8 cellular contexts compared by ENCODE assay signal in genomic region chr15:72782993-72783562, GRCh38. TPM values are rescaled to one million over a fixed set of nuclear protein-coding genes. Genes with fewer than 3 reads are reported as not detected.
DNase-seq lines count a peak whose midpoint lies in the region; ATAC-seq and TF ChIP-seq lines count a peak whose summit lies in the region.

No MANE protein-coding gene starts in this region.

- peaks cover 12% of the 10 kb centered on the region for H3K4me1 ChIP-seq in A673 (ENCODE audit: insufficient read depth, low read length, poor library complexity, severe bottlenecking)
- peaks cover 25% of the 10 kb centered on the region for H3K4me1 ChIP-seq in OCI-LY1 (ENCODE audit: insufficient read depth, low read length, severe bottlenecking)
- H3K4me1 ChIP-seq in iPS-20b (ENCODE audit: insufficient read depth, low read length): peaks cover 7% of the 10 kb centered on the region
- peaks cover 13% of the 10 kb centered on the region for H3K4me1 ChIP-seq in smooth muscle cell (ENCODE audit: low read depth)

- H3K9me2 ChIP-seq in OCI-LY1 (ENCODE audit: low read depth, low read length): no peaks in the 10 kb centered on the region

- H3K36me3 ChIP-seq in A673 (ENCODE audit: insufficient read depth, low read length, poor library complexity, severe bottlenecking): no peaks in the 10 kb centered on the region
- peaks cover 33% of the 10 kb centered on the region for H3K36me3 ChIP-seq in OCI-LY1 (ENCODE audit: insufficient read depth, low read length)
- H3K36me3 ChIP-seq in iPS-20b (ENCODE audit: insufficient read depth, low read depth, low read length): peaks cover 12% of the 10 kb centered on the region; the same call in 1 of the 2 replicates
- H3K36me3 ChIP-seq in smooth muscle cell (ENCODE audit: low read depth): no peaks in the 10 kb centered on the region

- CTCF ChIA-PET in A673 (lab: Charles Lee): no interaction called here

- H3K4me2 ChIP-seq in OCI-LY1 (ENCODE audit: low read length): peak overlapping the region; percentile 91
- H3K4me2 ChIP-seq in smooth muscle cell: peak overlapping the region; percentile 94

- peak overlapping the region; percentile 71 for H3K9ac ChIP-seq in OCI-LY1 (ENCODE audit: low read length)
- H3K9ac ChIP-seq in iPS-20b (ENCODE audit: low read depth, low read length): peak overlapping the region; percentile 89
- H3K9ac ChIP-seq in smooth muscle cell (ENCODE audit: low read depth): peak overlapping the region; percentile 91

- no TSS peak for BruUV-seq in A673 (replicated peaks; lab: Mats Ljungman, UMichigan)

- no peak for DNase-seq in A673 (ENCODE audit: low spot score)
- DNase-seq in astrocyte of the cerebellum (ENCODE audit: low read depth): no peak
- DNase-seq in smooth muscle cell (lab: John Stamatoyannopoulos, UW; ENCODE audit: unreplicated experiment): no peak
- DNase-seq in foreskin melanocyte: no peak

- 3% methylated on average over 45 of the region's 46 CpGs for WGBS in smooth muscle cell (ENCODE audit: low lambda C conversion rate)

- H3K27ac ChIP-seq in A673 (ENCODE audit: low read depth, low read length, poor library complexity, severe bottlenecking) (peak overlapping the region; percentile 88), OCI-LY1 (ENCODE audit: low read depth, low read length, poor library complexity, severe bottlenecking) (peak overlapping the region; percentile 49), iPS-20b (ENCODE audit: low read length) (no peak overlapping the region), smooth muscle cell (ENCODE audit: low read depth) (peak overlapping the region; percentile 99)

- TF ChIP-seq CTCF in A673 (conservative IDR thresholded peaks at IDR 0.05; ENCODE audit: low read depth, low read length): no peak
- TF ChIP-seq CTCF in OCI-LY1 (IDR thresholded peaks at IDR 0.05; ENCODE audit: low read length): no peak
- no peak for TF ChIP-seq CTCF in astrocyte of the cerebellum (IDR thresholded peaks at IDR 0.05; ENCODE audit: low read depth, low read length, missing control alignments)
- peak; percentile 10 for TF ChIP-seq CTCF in smooth muscle cell (IDR thresholded peaks at IDR 0.05; ENCODE audit: borderline replicate concordance, insufficient read depth, poor library complexity, severe bottlenecking)

- H3K9me3 ChIP-seq in A673 (ENCODE audit: low read depth, low read length, poor library complexity, severe bottlenecking) (no peaks in the 10 kb centered on the region), OCI-LY1 (ENCODE audit: low read length) (no peaks in the 10 kb centered on the region), iPS-20b (ENCODE audit: insufficient read depth, low read depth, low read length) (no peaks in the 10 kb centered on the region), smooth muscle cell (replicated peaks; ENCODE audit: low read depth) (no peaks in the 10 kb centered on the region)

- peaks cover 48% of the 10 kb centered on the region for H3K79me2 ChIP-seq in OCI-LY1 (ENCODE audit: insufficient read depth, low read length)
- H3K79me2 ChIP-seq in smooth muscle cell (ENCODE audit: low read depth): peaks cover 44% of the 10 kb centered on the region

- POLR2A ChIA-PET in A673 (lab: Charles Lee; ENCODE audit: low non-redundant PET): no interaction called here

- in situ Hi-C loops in astrocyte of the cerebellum (cut with HindIII; ENCODE audit: low sequenced_read_pairs): no loop called here

- peak; percentile 19 for ATAC-seq in GM18517 (IDR thresholded peaks at IDR 0.05; ENCODE audit: unreplicated experiment)
- peak; percentile 26 for ATAC-seq in HG02970 (IDR thresholded peaks at IDR 0.05; ENCODE audit: low FRiP score, unreplicated experiment)

- intact Hi-C loops in A673 (cut with micrococcal nuclease; ENCODE audit: unreplicated experiment): loop anchor here (5.0 kb wide), 1 partner anchor 484 kb away; no protein-coding TSS in a partner anchor

- H2AFZ ChIP-seq in OCI-LY1 (ENCODE audit: low read length) (no peak overlapping the region), smooth muscle cell (ENCODE audit: low read depth) (peak overlapping the region; percentile 93)

- H3K4me3 ChIP-seq in A673 (ENCODE audit: low read depth, low read length, poor library complexity, severe bottlenecking) (peak overlapping the region; percentile 94), OCI-LY1 (ENCODE audit: low read depth, low read length, poor library complexity, severe bottlenecking) (peak overlapping the region; percentile 96), astrocyte of the cerebellum (ENCODE audit: low read depth, low read length) (peak overlapping the region; percentile 89), iPS-20b (ENCODE audit: low read length) (peak overlapping the region; percentile 98), smooth muscle cell (peak overlapping the region; percentile 86)

- no peaks in the 10 kb centered on the region for H3K27me3 ChIP-seq in A673 (replicated peaks; ENCODE audit: insufficient read depth, low read depth, low read length, poor library complexity)
- no peaks in the 10 kb centered on the region for H3K27me3 ChIP-seq in OCI-LY1 (ENCODE audit: insufficient read depth, low read length)
- H3K27me3 ChIP-seq in iPS-20b (ENCODE audit: insufficient read depth, low read length): no peaks in the 10 kb centered on the region
- H3K27me3 ChIP-seq in smooth muscle cell (ENCODE audit: low read depth): no peaks in the 10 kb centered on the region

- H3F3A ChIP-seq in OCI-LY1 (ENCODE audit: insufficient read depth, low read length) (no peaks in the 10 kb centered on the region), smooth muscle cell (ENCODE audit: low read depth) (peaks cover 7% of the 10 kb centered on the region)

- H4K20me1 ChIP-seq in OCI-LY1 (ENCODE audit: insufficient read depth, low read length): no peaks in the 10 kb centered on the region
- peaks cover 41% of the 10 kb centered on the region for H4K20me1 ChIP-seq in smooth muscle cell (ENCODE audit: low read depth)

RNA-seq across cellular contexts. Expression of gene ADPGK, which starts 0.5 kb away (rescaled TPM):
- total RNA-seq in A673 (2021): 42.2 and 48.4 TPM in 2 replicates
- 67.3 and 70.0 TPM in 2 replicates for total RNA-seq in smooth muscle cell
- polyA plus RNA-seq in smooth muscle cell: 53.4 and 55.7 TPM in 2 replicates
